ENCODE assay signal across 17 cellular contexts in genomic region chr5:160011471-160011870, GRCh38. TPM values are rescaled to one million over a fixed set of nuclear protein-coding genes. Genes with fewer than 3 reads are reported as not detected.
DNase-seq lines count a peak whose midpoint lies in the region; ATAC-seq and TF ChIP-seq lines count a peak whose summit lies in the region.
"Had no signal": no experiment of that assay in that cellular context is flagged by ENCODE, and none has a peak within 500 bp of the region (broad histone marks: within the 10 kb centered on the region; RNA-seq: fewer than 3 reads in every experiment).

No MANE protein-coding gene starts in this region.

- TF ChIP-seq CTCF in CD8-positive, alpha-beta T cell (IDR thresholded peaks at IDR 0.05), result no peak
- TF ChIP-seq CTCF in WTC11 (IDR thresholded peaks at IDR 0.05) (no peak), mucosa of descending colon (IDR thresholded peaks at IDR 0.05) (no peak), left lung (IDR thresholded peaks at IDR 0.05) (no peak)

- H3K4me2 ChIP-seq in BLaER1, result peak overlapping the region; percentile 4; the same call in 1 of the 2 replicates

- H3K9me3 ChIP-seq in BLaER1, result no peaks in the 10 kb centered on the region
- no peaks in the 10 kb centered on the region for H3K9me3 ChIP-seq in CD8-positive, alpha-beta T cell (ENCODE audit: low read length)
- H3K9me3 ChIP-seq in mucosa of descending colon, result no peaks in the 10 kb centered on the region
- H3K9me3 ChIP-seq in left lung, result no peaks in the 10 kb centered on the region

- H4K20me1 ChIP-seq in BLaER1, result peaks cover 49% of the 10 kb centered on the region

- DNase-seq in CD8-positive, alpha-beta T cell, result no peak
- DNase-seq in WTC11 (ENCODE audit: low spot score), result no peak
- DNase-seq in mucosa of descending colon, result peak in 1 of 3 donors; percentile 41
- DNase-seq in AG08395 (ENCODE audit: low spot score), result no peak
- no peak for DNase-seq in left lung
- DNase-seq: activated CD4-positive, CD25-positive, alpha-beta regulatory T cell treated with anti-CD3 and anti-CD28 coated beads, Interleukin-2, amount 50 U/mL, for 72 hours; activated T-cell treated with anti-CD3 and anti-CD28 coated beads for 4 hours; GDM1; left ventricle myocardium superior; naive B cell; NCI-H1694 treated with DMSO at 0.1 percent for 48 hours; NCI-H510A; right cardiac atrium; substantia nigra had no signal

- H3K27ac Mint-ChIP-seq in CD8-positive, alpha-beta T cell, result no peak overlapping the region
- H3K27ac Mint-ChIP-seq in WTC11, result no peak overlapping the region

- H3K4me1 ChIP-seq in BLaER1 (peaks cover 21% of the 10 kb centered on the region), mucosa of descending colon (ENCODE audit: low read depth) (peaks cover 26% of the 10 kb centered on the region), left lung (peaks cover 12 to 28% of the 10 kb centered on the region in 2 donors)
- H3K4me1 ChIP-seq in CD8-positive, alpha-beta T cell (ENCODE audit: insufficient read depth, low read length), result peaks cover 25% of the 10 kb centered on the region

- H3K4me3 ChIP-seq in BLaER1 (no peak overlapping the region), mucosa of descending colon (no peak overlapping the region), left lung (no peak overlapping the region)
- H3K4me3 ChIP-seq in CD8-positive, alpha-beta T cell (ENCODE audit: low read depth, low read length), result no peak overlapping the region

- H3K9me3 Mint-ChIP-seq in CD8-positive, alpha-beta T cell, result no peaks in the 10 kb centered on the region
- no peaks in the 10 kb centered on the region for H3K9me3 Mint-ChIP-seq in WTC11
- H3K9me3 Mint-ChIP-seq: central memory CD8-positive, alpha-beta T cell; naive B cell had no signal

- ATAC-seq in CD8-positive, alpha-beta T cell, result no peak
- ATAC-seq in WTC11 (no peak), mucosa of descending colon (peak; percentile 44), GM18861 (IDR thresholded peaks at IDR 0.05; ENCODE audit: unreplicated experiment) (no peak), left lung (no peak)
- ATAC-seq: left ventricle myocardium superior, right cardiac atrium had no signal

- no peaks in the 10 kb centered on the region for H3K27me3 Mint-ChIP-seq in CD8-positive, alpha-beta T cell (ENCODE audit: low read depth)
- H3K27me3 Mint-ChIP-seq in WTC11 (ENCODE audit: low read depth), result no peaks in the 10 kb centered on the region
- H3K27me3 Mint-ChIP-seq: central memory CD8-positive, alpha-beta T cell had no signal

- H3K36me3 ChIP-seq in BLaER1, result peaks cover 51% of the 10 kb centered on the region
- H3K36me3 ChIP-seq in CD8-positive, alpha-beta T cell (ENCODE audit: insufficient read depth, low read length), result peaks cover 8% of the 10 kb centered on the region
- H3K36me3 ChIP-seq in mucosa of descending colon (ENCODE audit: low read depth), result no peaks in the 10 kb centered on the region
- H3K36me3 ChIP-seq in left lung, result peaks cover 0 to 54% of the 10 kb centered on the region in 2 donors

- CTCF ChIA-PET in CD8-positive, alpha-beta T cell (lab: Charles Lee), result interaction anchor here (1.5 to 5.5 kb wide), 2 partner anchors 10 to 334 kb away, joined by 5 to 42 read pairs; no protein-coding TSS in a partner anchor
- CTCF ChIA-PET in WTC11 (lab: Charles Lee), result no interaction called here

- intact Hi-C loops in CD8-positive, alpha-beta T cell (cut with DNase I, micrococcal nuclease), result no loop called here
- intact Hi-C loops in mucosa of descending colon (cut with DNase I, micrococcal nuclease), result loop anchor here in 1 of 2 donors (10.0 kb wide), 1 partner anchor 383 kb away; no protein-coding TSS in a partner anchor
- intact Hi-C loops in left lung (cut with DNase I), result no loop called here

- H3K36me3 Mint-ChIP-seq in CD8-positive, alpha-beta T cell, result peaks cover 47% of the 10 kb centered on the region
- H3K36me3 Mint-ChIP-seq in WTC11, result peaks cover 33% of the 10 kb centered on the region

- POLR2A ChIA-PET in CD8-positive, alpha-beta T cell (lab: Charles Lee), result no interaction called here
- POLR2A ChIA-PET in WTC11 (lab: Charles Lee), result no interaction called here

- H3K27me3 ChIP-seq in BLaER1 (no peaks in the 10 kb centered on the region), left lung (no peaks in the 10 kb centered on the region)
- no peaks in the 10 kb centered on the region for H3K27me3 ChIP-seq in CD8-positive, alpha-beta T cell (ENCODE audit: insufficient read depth, low read length)

- H3K27ac ChIP-seq in BLaER1, result no peak overlapping the region
- no peak overlapping the region for H3K27ac ChIP-seq in CD8-positive, alpha-beta T cell (ENCODE audit: low read depth, low read length)
- H3K27ac ChIP-seq in left lung, result no peak overlapping the region

- H3K4me3 Mint-ChIP-seq in CD8-positive, alpha-beta T cell, result peak overlapping the region; percentile 27
- H3K4me3 Mint-ChIP-seq in WTC11, result 0 out of 2 replicates have a peak overlapping the region, but pooled peaks have one; percentile 7

- H3K9ac ChIP-seq in BLaER1, result no peak overlapping the region

- peaks cover 39% of the 10 kb centered on the region for H3K4me1 Mint-ChIP-seq in CD8-positive, alpha-beta T cell (ENCODE audit: low read depth)
- peaks cover 12% of the 10 kb centered on the region for H3K4me1 Mint-ChIP-seq in WTC11

TF ChIP-seq in WTC11, 78 proteins besides CTCF, POLR2A, EP300 and RAD21:
- TF ChIP-seq TCF7 (CRISPR knock-in tag; IDR thresholded peaks at IDR 0.05; ENCODE audit: low read depth), result no peak

RNA-seq across cellular contexts. Expression of gene TTC1, which starts 2.5 kb away (rescaled TPM):
- 10 to 100 TPM; 12.6 to 14.3 TPM for total RNA-seq in CD8-positive, alpha-beta T cell
- 46.4 to 48.3 TPM (median 47.4 TPM) in 3 replicates for total RNA-seq in WTC11 (2021)
- 10 to 100 TPM; 42.6 to 54.7 (median 46.6) TPM for total RNA-seq in mucosa of descending colon
- 10 to 100 TPM; 43.1 to 51.8 TPM for total RNA-seq in left lung
